ENCODE assay signal across 9 cellular contexts in the genomic region with DNA sequence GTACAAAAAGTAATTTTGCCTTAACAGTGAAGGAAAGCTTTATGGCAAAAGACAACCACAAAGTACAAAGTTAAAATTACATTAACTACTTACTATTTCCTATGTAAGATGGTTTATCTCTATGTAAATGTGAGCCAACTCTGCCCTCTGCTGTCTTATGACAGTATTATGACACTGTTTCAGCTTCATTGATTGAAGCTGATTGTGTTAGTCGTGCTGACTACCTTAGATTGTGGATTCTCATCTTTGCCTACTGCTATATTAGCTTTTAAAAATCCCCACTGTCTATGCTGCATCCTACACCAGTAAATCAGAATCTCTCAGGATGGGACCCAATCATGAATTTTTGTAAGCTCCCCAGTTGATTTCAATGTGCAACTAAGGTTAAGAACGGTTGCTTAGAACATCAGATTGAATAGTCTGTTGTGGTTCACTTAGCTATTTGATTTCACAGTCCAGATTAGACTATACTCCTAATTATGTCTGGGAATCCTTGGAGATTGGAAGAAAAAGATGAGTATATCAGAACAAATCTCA. TPM values are rescaled to one million over a fixed set of nuclear protein-coding genes. Genes with fewer than 3 reads are reported as not detected.
DNase-seq lines count a peak whose midpoint lies in the region; ATAC-seq and TF ChIP-seq lines count a peak whose summit lies in the region.
"Had no signal": no experiment of that assay in that cellular context is flagged by ENCODE, and none has a peak within 500 bp of the region (broad histone marks: within the 10 kb centered on the region; RNA-seq: fewer than 3 reads in every experiment).

No MANE protein-coding gene starts in this region.

- no peaks in the 10 kb centered on the region for H3K9me3 Mint-ChIP-seq in activated CD8-positive, alpha-beta memory T cell treated with anti-CD3 and anti-CD28 coated beads, Interleukin-2, amount 10 ng/mL, durations not matched to agents 7 days and 5 days (ENCODE audit: low read depth)
- no peaks in the 10 kb centered on the region for H3K9me3 Mint-ChIP-seq in immature natural killer cell
- H3K9me3 Mint-ChIP-seq in stimulated activated naive CD8-positive, alpha-beta T cell treated with anti-CD3 and anti-CD28 coated beads, Interleukin-15, amount 100 ng/mL, for 72 hours, result no peaks in the 10 kb centered on the region
- H3K9me3 Mint-ChIP-seq: dendritic cell treated with granulocyte-macrophage colony-stimulating factor and Interleukin-4, amounts not matched to agents 40 ng/mL and 50 ng/mL, for 4 days had no signal

- H3K36me3 Mint-ChIP-seq in activated CD8-positive, alpha-beta memory T cell treated with anti-CD3 and anti-CD28 coated beads, Interleukin-2, amount 10 ng/mL, durations not matched to agents 7 days and 5 days, result no peaks in the 10 kb centered on the region
- no peaks in the 10 kb centered on the region for H3K36me3 Mint-ChIP-seq in immature natural killer cell

- TF ChIP-seq CTCF in astrocyte of the spinal cord (IDR thresholded peaks at IDR 0.05; ENCODE audit: low read depth, low read length), result peak; percentile 55

- H3K4me1 Mint-ChIP-seq in activated CD8-positive, alpha-beta memory T cell treated with anti-CD3 and anti-CD28 coated beads, Interleukin-2, amount 10 ng/mL, durations not matched to agents 7 days and 5 days, result no peaks in the 10 kb centered on the region
- H3K4me1 Mint-ChIP-seq in immature natural killer cell, result no peaks in the 10 kb centered on the region
- no peaks in the 10 kb centered on the region for H3K4me1 Mint-ChIP-seq in stimulated activated naive CD8-positive, alpha-beta T cell treated with anti-CD3 and anti-CD28 coated beads, Interleukin-15, amount 100 ng/mL, for 72 hours

- CTCF ChIA-PET in activated CD8-positive, alpha-beta memory T cell treated with anti-CD3 and anti-CD28 coated beads, Interleukin-2, amount 10 ng/mL, durations not matched to agents 7 days and 5 days (lab: Charles Lee), result interaction anchor here (0.7 to 5.1 kb wide), 37 partner anchors 9 to 376 kb away, joined by 3 to 72 read pairs (median 5); partner anchors contain the start of genes CHURC1 and SPTB

- no peak overlapping the region for H3K27ac Mint-ChIP-seq in activated CD8-positive, alpha-beta memory T cell treated with anti-CD3 and anti-CD28 coated beads, Interleukin-2, amount 10 ng/mL, durations not matched to agents 7 days and 5 days
- H3K27ac Mint-ChIP-seq in immature natural killer cell, result no peak overlapping the region
- H3K27ac Mint-ChIP-seq in stimulated activated naive CD8-positive, alpha-beta T cell treated with anti-CD3 and anti-CD28 coated beads, Interleukin-15, amount 100 ng/mL, for 72 hours, result no peak overlapping the region
- H3K27ac Mint-ChIP-seq: dendritic cell treated with granulocyte-macrophage colony-stimulating factor and Interleukin-4, amounts not matched to agents 40 ng/mL and 50 ng/mL, for 4 days had no signal

- peak; percentile 44 for DNase-seq in activated CD8-positive, alpha-beta memory T cell treated with anti-CD3 and anti-CD28 coated beads, Interleukin-2, amount 10 ng/mL, durations not matched to agents 7 days and 5 days
- DNase-seq in activated CD8-positive, alpha-beta memory T cell treated with anti-CD3 and anti-CD28 coated beads, Interleukin-2, amount 50 U/mL, for 4 hours, result no peak
- DNase-seq in NCI-H524 treated with DMSO at 0.1 percent for 48 hours (lab: John Stamatoyannopoulos, UW), result peak; percentile 89
- peak; percentile 79 for DNase-seq in astrocyte of the spinal cord (ENCODE audit: low read depth, low spot score)
- DNase-seq in immature natural killer cell, result peak; percentile 20 to 45 (median 45)
- DNase-seq in stimulated activated naive CD8-positive, alpha-beta T cell treated with anti-CD3 and anti-CD28 coated beads, Interleukin-15, amount 100 ng/mL, for 72 hours, result peak in 1 of 2 donors; percentile 27

- no peak overlapping the region for H3K4me3 ChIP-seq in astrocyte of the spinal cord (ENCODE audit: low read depth, low read length)

- H3K4me3 Mint-ChIP-seq in activated CD8-positive, alpha-beta memory T cell treated with anti-CD3 and anti-CD28 coated beads, Interleukin-2, amount 10 ng/mL, durations not matched to agents 7 days and 5 days, result no peak overlapping the region
- H3K4me3 Mint-ChIP-seq in immature natural killer cell, result no peak overlapping the region
- H3K4me3 Mint-ChIP-seq in stimulated activated naive CD8-positive, alpha-beta T cell treated with anti-CD3 and anti-CD28 coated beads, Interleukin-15, amount 100 ng/mL, for 72 hours, result no peak overlapping the region
- H3K4me3 Mint-ChIP-seq: dendritic cell treated with granulocyte-macrophage colony-stimulating factor and Interleukin-4, amounts not matched to agents 40 ng/mL and 50 ng/mL, for 4 days had no signal

- in situ Hi-C loops in astrocyte of the spinal cord (cut with HindIII; ENCODE audit: low sequenced_read_pairs), result loop anchor here (25.0 kb wide), 1 partner anchor 105 kb away; no protein-coding TSS in a partner anchor

- ATAC-seq in activated CD8-positive, alpha-beta memory T cell treated with anti-CD3 and anti-CD28 coated beads, Interleukin-2, amount 10 ng/mL, durations not matched to agents 7 days and 5 days, result peak; percentile 80
- ATAC-seq in HG02973 (IDR thresholded peaks at IDR 0.05; ENCODE audit: unreplicated experiment), result peak; percentile 58
- ATAC-seq in stimulated activated naive CD8-positive, alpha-beta T cell treated with anti-CD3 and anti-CD28 coated beads, Interleukin-15, amount 100 ng/mL, for 72 hours, result peak; percentile 90
- no peak for ATAC-seq in HG03097 (IDR thresholded peaks at IDR 0.05; ENCODE audit: low FRiP score, unreplicated experiment)

- H3K27me3 Mint-ChIP-seq in activated CD8-positive, alpha-beta memory T cell treated with anti-CD3 and anti-CD28 coated beads, Interleukin-2, amount 10 ng/mL, durations not matched to agents 7 days and 5 days, result peaks cover 27% of the 10 kb centered on the region
- peaks cover 2 to 15% (median 5%) of the 10 kb centered on the region in 3 donors for H3K27me3 Mint-ChIP-seq in immature natural killer cell (ENCODE audit: low read depth in 3 of 3)
- H3K27me3 Mint-ChIP-seq in stimulated activated naive CD8-positive, alpha-beta T cell treated with anti-CD3 and anti-CD28 coated beads, Interleukin-15, amount 100 ng/mL, for 72 hours, result peaks cover 9% of the 10 kb centered on the region

RNA-seq across cellular contexts. Expression of gene SPTB, which starts 12.2 kb away (rescaled TPM):
- not detected for total RNA-seq in activated CD8-positive, alpha-beta memory T cell treated with anti-CD3 and anti-CD28 coated beads, Interleukin-2, amount 10 ng/mL, durations not matched to agents 7 days and 5 days
- under 1 TPM in 1 of 3 donors, not detected in 2; 0.29 TPM for polyA plus RNA-seq in immature natural killer cell

RNA-seq across cellular contexts. Expression of gene CHURC1, which starts 22.3 kb away (rescaled TPM):
- 10 to 100 TPM; 49.3 to 57.9 TPM for total RNA-seq in activated CD8-positive, alpha-beta memory T cell treated with anti-CD3 and anti-CD28 coated beads, Interleukin-2, amount 10 ng/mL, durations not matched to agents 7 days and 5 days
- 100 to 1,000 TPM in 2 of 3 donors, 10 to 100 TPM in 1; 87.8 to 140 (median 124) TPM for polyA plus RNA-seq in immature natural killer cell

RNA-seq across cellular contexts. Expression of gene GPX2, which starts 50.6 kb away (rescaled TPM):
- not detected for total RNA-seq in activated CD8-positive, alpha-beta memory T cell treated with anti-CD3 and anti-CD28 coated beads, Interleukin-2, amount 10 ng/mL, durations not matched to agents 7 days and 5 days
- polyA plus RNA-seq in immature natural killer cell, result not detected
